ENCODE assay signal across 30 cellular contexts in the genomic region with DNA sequence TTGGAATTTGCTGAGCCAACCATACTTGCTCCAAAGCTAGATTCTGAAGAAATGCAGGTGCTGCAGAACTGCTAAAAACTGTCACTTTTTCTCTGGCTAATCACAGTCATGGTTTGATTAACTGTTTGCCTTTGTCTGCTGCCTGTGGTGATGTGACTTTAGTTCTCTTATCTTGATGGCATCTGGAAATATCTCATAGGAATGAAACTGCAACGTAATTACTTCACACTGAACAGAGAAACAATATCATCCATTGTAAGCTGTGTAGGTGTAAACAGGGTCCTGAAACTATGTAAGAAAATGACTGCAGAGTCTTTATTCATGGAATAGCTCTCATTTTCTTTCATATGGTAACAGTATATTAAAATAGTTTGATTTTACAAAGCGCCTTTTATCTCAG.
"Had no signal": no experiment of that assay in that cellular context is flagged by ENCODE, and none has a peak within 500 bp of the region (broad histone marks: within the 10 kb centered on the region; RNA-seq: fewer than 3 reads in every experiment).

No MANE protein-coding gene starts in this region.

- H3K27me3 ChIP-seq: esophagus squamous epithelium, heart right ventricle, left lung, neutrophil, pancreas, right lobe of liver, suprapubic skin, transverse colon, upper lobe of right lung, uterus had no signal

- H3K36me3 ChIP-seq: esophagus squamous epithelium, heart right ventricle, left lung, neutrophil, pancreas, right lobe of liver, suprapubic skin, transverse colon, upper lobe of right lung, uterus had no signal

- H3K27ac ChIP-seq: esophagus squamous epithelium, heart right ventricle, left lung, neutrophil, pancreas, right lobe of liver, suprapubic skin, transverse colon, upper lobe of right lung, uterus had no signal

- H3K4me3 ChIP-seq: esophagus squamous epithelium, heart right ventricle, left lung, mucosa of descending colon, pancreas, right lobe of liver, suprapubic skin, transverse colon, upper lobe of right lung, uterus had no signal

- H3K4me1 ChIP-seq: esophagus squamous epithelium, heart right ventricle, left lung, pancreas, right lobe of liver, suprapubic skin, transverse colon, upper lobe of right lung, uterus had no signal

- ATAC-seq: effector memory CD8-positive, alpha-beta T cell; heart right ventricle; left cardiac atrium; left lung; mucosa of descending colon; natural killer cell treated with Interleukin-12 subunit alpha and Interleukin-12 subunit beta and Interleukin-15 and Interleukin-18, amount 100 ng/mL, for 72 hours; right lobe of liver; stimulated activated naive CD8-positive, alpha-beta T cell treated with anti-CD3 and anti-CD28 coated beads, Interleukin-15, amount 100 ng/mL, for 72 hours; upper lobe of right lung had no signal

- H3K9me3 ChIP-seq: esophagus squamous epithelium, heart right ventricle, left lung, neutrophil, pancreas, right lobe of liver, suprapubic skin, transverse colon, upper lobe of right lung, uterus had no signal

- DNase-seq: effector memory CD8-positive, alpha-beta T cell; erythroblast; esophagus squamous epithelium; foreskin melanocyte; glutamatergic neuron; heart right ventricle; hippocampal formation; left cardiac atrium; left lung; mesenchymal stem cell; mucosa of descending colon; naive B cell; pancreas; retina; right lobe of liver; small intestine; stimulated activated CD4-positive, alpha-beta T cell treated with anti-CD3 and anti-CD28 coated beads, Interleukin-12 subunit alpha, Interleukin-12 subunit beta, amount 100 ng/mL, for 4 hours; stimulated activated CD4-positive, alpha-beta T cell treated with anti-CD3 and anti-CD28 coated beads, Interleukin-1b, Interleukin-23, amount 100 ng/mL, for 48 hours; stimulated activated CD4-positive, alpha-beta T cell treated with anti-CD3 and anti-CD28 coated beads, Interleukin-4, amount 100 ng/mL, for 1 hour; stimulated activated CD8-positive, alpha-beta memory T cell treated with anti-CD3 and anti-CD28 coated beads, Interleukin-4, amount 100 ng/mL, for 48 hours; stimulated activated naive CD4-positive, alpha-beta T cell; stimulated activated naive CD8-positive, alpha-beta T cell treated with anti-CD3 and anti-CD28 coated beads, Interleukin-15, amount 100 ng/mL, for 72 hours; transverse colon; upper lobe of right lung; uterus had no signal

- FAIRE-seq: endometrium, islet of Langerhans, pancreas, small intestine had no signal
